Comparison of ENCODE assay signal across 21 cellular contexts in the genomic region with DNA sequence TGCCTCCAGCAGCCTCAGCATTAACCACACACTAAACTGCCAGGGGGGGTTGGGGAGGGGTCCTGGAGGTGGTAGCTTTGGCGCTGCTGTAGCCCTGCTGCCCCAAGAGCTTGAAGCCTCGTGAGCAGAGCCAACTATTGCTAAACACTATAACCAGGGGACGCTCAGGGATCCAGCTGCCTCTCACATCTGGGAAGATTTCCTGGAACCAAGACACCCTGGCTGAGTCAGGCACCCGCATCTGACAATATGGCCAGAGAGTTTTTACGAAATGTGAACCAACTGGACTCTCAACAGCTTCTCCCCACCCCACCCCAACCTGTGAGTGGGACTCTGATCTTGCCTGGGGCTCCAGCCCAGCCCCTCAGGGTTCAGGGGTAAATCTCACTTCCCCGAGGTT. TPM values are rescaled to one million over a fixed set of nuclear protein-coding genes. Genes with fewer than 3 reads are reported as not detected.
DNase-seq lines count a peak whose midpoint lies in the region; ATAC-seq and TF ChIP-seq lines count a peak whose summit lies in the region.
"Had no signal": no experiment of that assay in that cellular context is flagged by ENCODE, and none has a peak within 500 bp of the region (broad histone marks: within the 10 kb centered on the region; RNA-seq: fewer than 3 reads in every experiment).

No MANE protein-coding gene starts in this region.

- in situ Hi-C loops in GM23248 (cut with MboI) = no loop called here
- in situ Hi-C loops in gastrocnemius medialis (cut with MboI; ENCODE audit: low sequenced_read_pairs in 4 of 4) = no loop called here

- no peaks in the 10 kb centered on the region for H3K79me2 ChIP-seq in GM23248 (ENCODE audit: insufficient read depth)

- H3K4me3 ChIP-seq in GM23248 (no peak overlapping the region), cardiac fibroblast (replicated peaks in 1 of 2; ENCODE audit: low read depth in 2 of 2, low read length in 2 of 2) (no peak overlapping the region), gastrocnemius medialis (no peak overlapping the region)
- H3K4me3 ChIP-seq: BLaER1, colonic mucosa, left lung, SJSA1, testis had no signal

- WGBS in GM23248 (ENCODE audit: low coverage in 1 of 2, low lambda C conversion rate in 2 of 2, missing lambda C conversion rate in 2 of 2), 2 experiments = 2 to 7% methylated on average over 6 of the region's 6 CpGs

- no peak overlapping the region for H2AFZ ChIP-seq in GM23248

- intact Hi-C loops in cardiac septum (cut with DNase I) (no loop called here), gastrocnemius medialis (cut with DNase I; ENCODE audit: low total_unique reads) (no loop called here)

- H3F3A ChIP-seq in GM23248 (ENCODE audit: insufficient read depth) = peaks cover 7% of the 10 kb centered on the region; the same call in 1 of the 2 replicates

- ATAC-seq in gastrocnemius medialis (peak in 1 of 2 donors; percentile 59), GM18511 (IDR thresholded peaks at IDR 0.05; ENCODE audit: unreplicated experiment) (no peak), GM18861 (IDR thresholded peaks at IDR 0.05; ENCODE audit: unreplicated experiment) (no peak)
- ATAC-seq: activated CD4-positive, alpha-beta T cell treated with anti-CD3 and anti-CD28 coated beads for 36 hours; left lung had no signal

- no peaks in the 10 kb centered on the region for H3K9me2 ChIP-seq in GM23248 (ENCODE audit: insufficient read depth)

- H3K27me3 ChIP-seq in GM23248 (replicated peaks; ENCODE audit: insufficient read depth) (no peaks in the 10 kb centered on the region; the same call in 1 of the 2 replicates), gastrocnemius medialis (peaks cover 0 to 13% (median 0%) of the 10 kb centered on the region in 3 donors)
- H3K27me3 ChIP-seq: BLaER1, colonic mucosa, testis had no signal

- no peaks in the 10 kb centered on the region for H4K20me1 ChIP-seq in GM23248 (ENCODE audit: insufficient read depth)
- H4K20me1 ChIP-seq: BLaER1 had no signal

- DNase-seq in GM23248 (peak; percentile 90), cardiac fibroblast (ENCODE audit: low read depth in 2 of 2) (peak; percentile 81 to 84), cardiac septum (ENCODE audit: low spot score) (peak; percentile 63), gastrocnemius medialis (peak; percentile 29 to 66), globus pallidus (ENCODE audit: low spot score) (no peak)
- DNase-seq: activated CD4-positive, alpha-beta T cell treated with anti-CD3 and anti-CD28 coated beads for 36 hours; anterior cingulate cortex; colonic mucosa; erythroblast; naive B cell; NCI-H1417 treated with DMSO at 0.1 percent for 48 hours; NCI-H226; T1000; testis had no signal

- H3K4me2 ChIP-seq in GM23248 (ENCODE audit: unreplicated experiment) = no peak overlapping the region
- H3K4me2 ChIP-seq: BLaER1, KMS-11 had no signal

- no peaks in the 10 kb centered on the region for H3K9me3 ChIP-seq in GM23248 (ENCODE audit: low read depth)
- no peaks in the 10 kb centered on the region for H3K9me3 ChIP-seq in gastrocnemius medialis
- H3K9me3 ChIP-seq: colonic mucosa, left lung, SJSA1, testis had no signal

- H3K9ac ChIP-seq in GM23248 = no peak overlapping the region
- H3K9ac ChIP-seq: BLaER1, KMS-11 had no signal

- H3K36me3 ChIP-seq in GM23248 (ENCODE audit: low read depth) (no peaks in the 10 kb centered on the region), gastrocnemius medialis (no peaks in the 10 kb centered on the region)
- H3K36me3 ChIP-seq: BLaER1, colonic mucosa, left lung, SJSA1 had no signal

- TF ChIP-seq CTCF in cardiac fibroblast (IDR thresholded peaks at IDR 0.05; ENCODE audit: low read depth, low read length) = no peak
- no peak for TF ChIP-seq CTCF in gastrocnemius medialis (IDR thresholded peaks at IDR 0.05 in 4 of 5, conservative IDR thresholded peaks at IDR 0.05 in 1 of 5)

- peaks cover 16% of the 10 kb centered on the region for H3K4me1 ChIP-seq in GM23248 (ENCODE audit: insufficient read depth)
- H3K4me1 ChIP-seq in gastrocnemius medialis = peaks cover 26 to 34% of the 10 kb centered on the region in 2 donors

- H3K27ac ChIP-seq in GM23248 (no peak overlapping the region), gastrocnemius medialis (no peak overlapping the region)
- H3K27ac ChIP-seq: BLaER1, colonic mucosa, KMS-11, left lung, SJSA1, testis had no signal

- no peak for TF ChIP-seq POLR2A in gastrocnemius medialis (IDR thresholded peaks at IDR 0.05)

RNA-seq across cellular contexts. Expression of a gene that starts 14.3 kb away (rescaled TPM):
- 3.4 and 4.0 TPM in 2 replicates for total RNA-seq in GM23248 (2014; rRNA removed; shearing (Covaris generic))
- 8.9 and 9.8 TPM in 2 replicates for polyA plus RNA-seq in GM23248 (2016; fragmentation: Nextera tagmentation; extraction: Ambion mirVana)
- total RNA-seq in cardiac septum (2.8 TPM), gastrocnemius medialis (under 1 TPM; 0.46 to 1.00 (median 0.84) TPM)

RNA-seq across cellular contexts. Expression of a gene that starts 24.0 kb away (rescaled TPM):
- total RNA-seq in GM23248 (2014; rRNA removed; shearing (Covaris generic)) = not detected in 2 replicates
- polyA plus RNA-seq in GM23248 (2016; fragmentation: Nextera tagmentation; extraction: Ambion mirVana) = 0.15 and 0.19 TPM in 2 replicates
- total RNA-seq in cardiac septum (0.51 TPM), gastrocnemius medialis (1 to 10 TPM in 1 of 4 donors, under 1 TPM in 3; 0.10 to 7.9 (median 0.27) TPM)
- total RNA-seq: progenitor cell of endocrine pancreas, SJSA1 had no signal

RNA-seq across cellular contexts. Expression of a gene that starts 38.6 kb away (rescaled TPM):
- not detected in 2 replicates for total RNA-seq in GM23248 (2014; rRNA removed; shearing (Covaris generic))
- polyA plus RNA-seq in GM23248 (2016; fragmentation: Nextera tagmentation; extraction: Ambion mirVana) = not detected in 2 replicates
- not detected for total RNA-seq in cardiac septum
- not detected for total RNA-seq in gastrocnemius medialis
- total RNA-seq: SJSA1 had no signal
